Comparison of ENCODE assay signal across 1 cellular context in genomic region chr2:142834003-142834402, GRCh38.
TF ChIP-seq lines count a peak whose summit lies in the region.

No MANE protein-coding gene starts in this region.

TF ChIP-seq in WTC11, 78 proteins besides CTCF, POLR2A, EP300 and RAD21 (continued from another document):
- no peak for TF ChIP-seq FOXP4 (CRISPR knock-in tag; IDR thresholded peaks at IDR 0.05)
- TF ChIP-seq RELA (CRISPR knock-in tag; IDR thresholded peaks at IDR 0.05; ENCODE audit: borderline replicate concordance): no peak
- TF ChIP-seq ELF4 (CRISPR knock-in tag; IDR thresholded peaks at IDR 0.05; ENCODE audit: low read depth): no peak
